ENCODE assay signal across 8 cellular contexts in genomic region chr5:54517512-54518145, GRCh38. TPM values are rescaled to one million over a fixed set of nuclear protein-coding genes. Genes with fewer than 3 reads are reported as not detected.
DNase-seq lines count a peak whose midpoint lies in the region; ATAC-seq and TF ChIP-seq lines count a peak whose summit lies in the region.

A gene with protein sequence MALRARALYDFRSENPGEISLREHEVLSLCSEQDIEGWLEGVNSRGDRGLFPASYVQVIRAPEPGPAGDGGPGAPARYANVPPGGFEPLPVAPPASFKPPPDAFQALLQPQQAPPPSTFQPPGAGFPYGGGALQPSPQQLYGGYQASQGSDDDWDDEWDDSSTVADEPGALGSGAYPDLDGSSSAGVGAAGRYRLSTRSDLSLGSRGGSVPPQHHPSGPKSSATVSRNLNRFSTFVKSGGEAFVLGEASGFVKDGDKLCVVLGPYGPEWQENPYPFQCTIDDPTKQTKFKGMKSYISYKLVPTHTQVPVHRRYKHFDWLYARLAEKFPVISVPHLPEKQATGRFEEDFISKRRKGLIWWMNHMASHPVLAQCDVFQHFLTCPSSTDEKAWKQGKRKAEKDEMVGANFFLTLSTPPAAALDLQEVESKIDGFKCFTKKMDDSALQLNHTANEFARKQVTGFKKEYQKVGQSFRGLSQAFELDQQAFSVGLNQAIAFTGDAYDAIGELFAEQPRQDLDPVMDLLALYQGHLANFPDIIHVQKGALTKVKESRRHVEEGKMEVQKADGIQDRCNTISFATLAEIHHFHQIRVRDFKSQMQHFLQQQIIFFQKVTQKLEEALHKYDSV (plus strand): TSS chr5:54517759. CDS start chr5:54517953, 194 bp downstream.

- H3K4me3 ChIP-seq in GM12875 (ENCODE audit: low read depth, low read length) (peak within 1 kb of the TSS; percentile 57), heart right ventricle (peak within 1 kb of the TSS; percentile 52 to 100 (median 98)), upper lobe of right lung (peak within 1 kb of the TSS; percentile 96)

- peaks cover 5% of the 10 kb centered on the region for H3K36me3 Mint-ChIP-seq in T-cell
- H3K36me3 Mint-ChIP-seq in progenitor cell of endocrine pancreas (ENCODE audit: insufficient read depth), result peaks cover 6% of the 10 kb centered on the region

- H3K27ac Mint-ChIP-seq in T-cell, result peak within 1 kb of the TSS; percentile 21 to 22
- H3K27ac Mint-ChIP-seq in progenitor cell of endocrine pancreas, result peak within 1 kb of the TSS; percentile 33

- H3K4me3 Mint-ChIP-seq in T-cell, result peak within 1 kb of the TSS; percentile 79 to 85 (median 81)
- peak within 1 kb of the TSS; percentile 80 for H3K4me3 Mint-ChIP-seq in progenitor cell of endocrine pancreas (ENCODE audit: low read depth)

- CTCF ChIA-PET in T-cell (lab: Charles Lee), result interaction anchor here (0.5 to 5.6 kb wide), 20 partner anchors 20 to 1574 kb away, joined by 3 to 91 read pairs (median 4); partner anchors contain the start of genes GPX8 (in 2 of the 2), ARL15 (in 1 of the 2), DHX29 (in 1 of the 2) and MTREX (in 1 of the 2)

- DNase-seq in NCI-H128 (lab: John Stamatoyannopoulos, UW; ENCODE audit: unreplicated experiment) (peak; percentile 71), T-cell (peak; percentile 80 to 94 (median 91)), heart right ventricle (peak; percentile 92 to 93), progenitor cell of endocrine pancreas (ENCODE audit: low spot score, unreplicated experiment) (peak; percentile 91), upper lobe of right lung (peak; percentile 96)

- intact Hi-C loops in heart right ventricle (cut with DNase I) (loop anchor here (1.0 to 10.0 kb wide), 15 partner anchors 129 to 350 kb away; no protein-coding TSS in a partner anchor), upper lobe of right lung (cut with DNase I) (loop anchor here (2.0 kb wide), 1 partner anchor 327 kb away; no protein-coding TSS in a partner anchor)

- H3K9me3 ChIP-seq in heart right ventricle, result no peaks in the 10 kb centered on the region
- no peaks in the 10 kb centered on the region for H3K9me3 ChIP-seq in upper lobe of right lung

- H3K4me1 Mint-ChIP-seq in T-cell, result peaks cover 30 to 51% (median 42%) of the 10 kb centered on the region in 3 donors
- H3K4me1 Mint-ChIP-seq in progenitor cell of endocrine pancreas (ENCODE audit: low read depth), result peaks cover 26% of the 10 kb centered on the region

- H3K27ac ChIP-seq in adipose tissue (ENCODE audit: low read depth, low read length), result peak within 1 kb of the TSS; percentile 48
- H3K27ac ChIP-seq in heart right ventricle, result peak within 1 kb of the TSS; percentile 95 to 99 (median 97)
- H3K27ac ChIP-seq in upper lobe of right lung, result peak within 1 kb of the TSS; percentile 93

- no peaks in the 10 kb centered on the region for H3K9me3 Mint-ChIP-seq in T-cell
- H3K9me3 Mint-ChIP-seq in progenitor cell of endocrine pancreas (ENCODE audit: low read depth), result no peaks in the 10 kb centered on the region

- WGBS in adipose tissue, 3 donors, result 0 to 1% (median 1%) methylated on average over 82 to 88 of the region's 88 CpGs
- 0% methylated on average over 75 to 83 of the region's 88 CpGs for WGBS in heart right ventricle, 2 donors

- no peaks in the 10 kb centered on the region for H3K27me3 Mint-ChIP-seq in T-cell
- H3K27me3 Mint-ChIP-seq in progenitor cell of endocrine pancreas, result no peaks in the 10 kb centered on the region

- H3K36me3 ChIP-seq in heart right ventricle (peaks cover 0 to 8% (median 0%) of the 10 kb centered on the region in 9 donors), upper lobe of right lung (no peaks in the 10 kb centered on the region)

- H3K4me1 ChIP-seq in heart right ventricle (peaks cover 4 to 47% (median 41%) of the 10 kb centered on the region in 9 donors), upper lobe of right lung (peaks cover 25% of the 10 kb centered on the region)

- H3K27me3 ChIP-seq in heart right ventricle (no peaks in the 10 kb centered on the region), upper lobe of right lung (no peaks in the 10 kb centered on the region)

- TF ChIP-seq CTCF in GM12875 (IDR thresholded peaks at IDR 0.05; ENCODE audit: borderline replicate concordance, insufficient read depth, low read depth, low read length) (peak; percentile 91), heart right ventricle (IDR thresholded peaks at IDR 0.05) (peak; percentile 95 to 100 (median 98)), progenitor cell of endocrine pancreas (IDR thresholded peaks at IDR 0.05; ENCODE audit: unreplicated experiment) (peak; percentile 98), upper lobe of right lung (IDR thresholded peaks at IDR 0.05) (peak; percentile 94)

- POLR2A ChIA-PET in T-cell (lab: Charles Lee), result interaction anchor here in 1 of 2 donors (0.8 to 1.1 kb wide), 2 partner anchors 207 to 350 kb away, joined by 3 read pairs; partner anchors contain the start of gene ARL15

- ATAC-seq in HG02759 (IDR thresholded peaks at IDR 0.05; ENCODE audit: unreplicated experiment), result peak; percentile 98
- ATAC-seq in T-cell (replicated peaks in 1 of 4), result peak; percentile 92 to 93 (median 92)
- peak; percentile 87 to 95 (median 93) for ATAC-seq in heart right ventricle
- peak; percentile 96 for ATAC-seq in upper lobe of right lung

RNA-seq across cellular contexts. Expression of the gene that starts here (rescaled TPM):
- 10 to 100 TPM; 13.7 to 35.7 (median 31.1) TPM for total RNA-seq in T-cell
- polyA plus RNA-seq in adipose tissue, result 10 to 100 TPM in 2 of 3 donors, 1 to 10 TPM in 1; 4.2 to 15.9 (median 11.2) TPM
- total RNA-seq in heart right ventricle, result 10 to 100 TPM; 15.3 to 31.0 (median 22.1) TPM
- polyA plus RNA-seq in heart right ventricle, result 1 to 10 TPM; 4.1 to 9.3 TPM
- total RNA-seq in progenitor cell of endocrine pancreas, result 26.3 and 28.6 TPM in 2 replicates
- 35.4 TPM for total RNA-seq in upper lobe of right lung

Comparison
In these comparisons a context has a peak if more than half of its experiments do, and no peak if none do; other contexts are left out.
1. Peak in every context shown above with its lines: DNase-seq, ATAC-seq, H3K4me3 ChIP-seq and H3K27ac ChIP-seq.